ENCODE assay signal across 12 cellular contexts in the genomic region with DNA sequence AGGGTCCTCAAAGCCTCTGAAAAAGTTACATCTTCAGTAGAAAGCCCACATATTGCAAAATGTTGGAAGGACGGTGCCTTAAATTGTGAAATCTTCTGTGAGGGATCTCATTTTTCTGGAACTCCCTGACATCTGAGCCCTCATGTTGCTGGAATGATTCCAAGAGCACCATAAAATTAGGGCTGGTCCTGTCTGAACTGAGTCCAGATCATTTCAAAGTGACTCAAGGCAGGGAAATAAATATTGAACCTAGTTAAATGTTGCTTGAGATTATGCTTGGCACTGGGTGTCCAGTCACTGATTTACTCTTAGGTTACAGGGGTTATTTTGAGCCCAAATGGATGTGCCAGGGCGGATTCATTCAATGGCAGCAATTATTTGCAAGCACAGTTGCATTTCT.
DNase-seq lines count a peak whose midpoint lies in the region; ATAC-seq and TF ChIP-seq lines count a peak whose summit lies in the region.
"Had no signal": no experiment of that assay in that cellular context is flagged by ENCODE, and none has a peak within 500 bp of the region (broad histone marks: within the 10 kb centered on the region; RNA-seq: fewer than 3 reads in every experiment).

No MANE protein-coding gene starts in this region.

- peak; percentile 66 for DNase-seq in GM04503 (ENCODE audit: low read depth)
- DNase-seq in NCI-H226, result peak; percentile 20
- DNase-seq in fibroblast of pulmonary artery (ENCODE audit: low read depth), result peak; percentile 73
- no peak for DNase-seq in psoas muscle
- DNase-seq in pons (ENCODE audit: low spot score), result no peak
- DNase-seq in mesendoderm, result no peak
- DNase-seq in thyroid gland, result no peak
- no peak for DNase-seq in cortex of kidney (lab: John Stamatoyannopoulos, UW)
- DNase-seq: activated CD4-positive, alpha-beta T cell treated with anti-CD3 and anti-CD28 coated beads, Interleukin-2, amount 50 U/mL, for 48 hours; activated naive CD4-positive, alpha-beta T cell treated with anti-CD3 and anti-CD28 coated beads, Interleukin-2, amount 10 ng/mL, durations not matched to agents 7 days and 5 days; endodermal cell; posterior cingulate gyrus had no signal

- intact Hi-C loops in psoas muscle (cut with DNase I), result no loop called here
- intact Hi-C loops in thyroid gland (cut with DNase I), result no loop called here

- no peak overlapping the region for H3K23ac ChIP-seq in mesendoderm (ENCODE audit: low read length)

- H3K36me3 ChIP-seq in psoas muscle (ENCODE audit: insufficient read depth in 1 of 2, low read depth in 1 of 2) (no peaks in the 10 kb centered on the region), mesendoderm (ENCODE audit: control insufficient read depth, insufficient read depth, low read length) (no peaks in the 10 kb centered on the region), thyroid gland (no peaks in the 10 kb centered on the region)

- H3K4me3 ChIP-seq in fibroblast of pulmonary artery (replicated peaks; ENCODE audit: low read depth, low read length) (no peak overlapping the region), psoas muscle (no peak overlapping the region), mesendoderm (ENCODE audit: low read length) (no peak overlapping the region), thyroid gland (replicated peaks in 1 of 3) (no peak overlapping the region)

- H3K9ac ChIP-seq in mesendoderm (ENCODE audit: low read length), result no peak overlapping the region

- H3K4me1 ChIP-seq in psoas muscle, result peaks cover 14% of the 10 kb centered on the region
- no peaks in the 10 kb centered on the region for H3K4me1 ChIP-seq in mesendoderm (ENCODE audit: control insufficient read depth, low read depth, low read length)
- H3K4me1 ChIP-seq in thyroid gland, result peaks cover 4 to 9% of the 10 kb centered on the region in 2 donors

- 23 to 44% (median 24%) methylated on average over 2 of the region's 2 CpGs for WGBS in psoas muscle, 3 donors
- no CpG with 5 or more reads among the region's 2 CpGs for WGBS in mesendoderm (ENCODE audit: extremely low coverage, insufficient coverage, low lambda C conversion rate)
- 68 to 88% methylated on average over 2 of the region's 2 CpGs for WGBS in thyroid gland, 2 donors

- no peak overlapping the region for H4K5ac ChIP-seq in mesendoderm (ENCODE audit: low read length)

- H3K27ac ChIP-seq in psoas muscle (peak overlapping the region; percentile 15), mesendoderm (ENCODE audit: low read depth, low read length) (no peak overlapping the region), thyroid gland (no peak overlapping the region)

- no peak overlapping the region for H2BK120ac ChIP-seq in mesendoderm (ENCODE audit: low read depth, low read length)

- no peaks in the 10 kb centered on the region for H3K79me2 ChIP-seq in mesendoderm (ENCODE audit: control insufficient read depth, insufficient read depth, low read length)

- TF ChIP-seq CTCF in fibroblast of pulmonary artery (IDR thresholded peaks at IDR 0.05; ENCODE audit: low read length, missing control alignments), result no peak
- TF ChIP-seq CTCF in psoas muscle (IDR thresholded peaks at IDR 0.05), result no peak
- no peak for TF ChIP-seq CTCF in thyroid gland (IDR thresholded peaks at IDR 0.05)

- H3K9me3 ChIP-seq in psoas muscle, result no peaks in the 10 kb centered on the region
- no peaks in the 10 kb centered on the region for H3K9me3 ChIP-seq in thyroid gland

- H2AK5ac ChIP-seq in mesendoderm (ENCODE audit: low read length), result no peak overlapping the region

- H3K27me3 ChIP-seq in psoas muscle (ENCODE audit: insufficient read depth in 3 of 3, low read length in 2 of 3) (no peaks in the 10 kb centered on the region), mesendoderm (ENCODE audit: insufficient read depth, low read length, poor library complexity) (no peaks in the 10 kb centered on the region), thyroid gland (no peaks in the 10 kb centered on the region)

- H4K8ac ChIP-seq in mesendoderm (ENCODE audit: low read depth, low read length), result no peak overlapping the region

- H2BK15ac ChIP-seq in mesendoderm (replicated peaks; ENCODE audit: low read depth), result no peak overlapping the region

- peak; percentile 53 to 90 (median 66) for ATAC-seq in psoas muscle

- no peak overlapping the region for H3K4me2 ChIP-seq in mesendoderm (ENCODE audit: low read length)

- H3K4ac ChIP-seq in mesendoderm (ENCODE audit: low read depth, low read length), result no peak overlapping the region

- TF ChIP-seq POLR2A in thyroid gland (IDR thresholded peaks at IDR 0.05), result no peak

- no peak overlapping the region for H3K18ac ChIP-seq in mesendoderm (ENCODE audit: low read length)

- no peaks in the 10 kb centered on the region for H3K79me1 ChIP-seq in mesendoderm (ENCODE audit: low read length)

- H3K56ac ChIP-seq in mesendoderm (ENCODE audit: low read length), result no peak overlapping the region

- no peak overlapping the region for H2BK5ac ChIP-seq in mesendoderm (ENCODE audit: low read length)

Comparison
In these comparisons a context has a peak if more than half of its experiments do, and no peak if none do; other contexts are left out.
1. DNase-seq: peak in GM04503 (single experiment), NCI-H226 (single experiment) and fibroblast of pulmonary artery (single experiment); none in psoas muscle (0 of 2), pons (single experiment), mesendoderm (single experiment), thyroid gland (0 of 2) and cortex of kidney (single experiment).